In genomic region chr7:91837397-91838070, GRCh38 we compare ENCODE assay signal across 20 cellular contexts. TPM values are rescaled to one million over a fixed set of nuclear protein-coding genes. Genes with fewer than 3 reads are reported as not detected.
A peak's percentile ranks its signal among the peaks of the same experiment; 100 is the strongest.
DNase-seq lines count a peak whose midpoint lies in the region; ATAC-seq, FAIRE-seq and TF ChIP-seq lines count a peak whose summit lies in the region.
"Had no signal": no experiment of that assay in that cellular context is flagged by ENCODE, and none has a peak within 500 bp of the region (broad histone marks: within the 10 kb centered on the region; RNA-seq: fewer than 3 reads in every experiment).

No MANE protein-coding gene starts in this region.

- WGBS in ovary, 3 donors: 81 to 86% (median 83%) methylated on average over 4 of the region's 4 CpGs

- peak; percentile 68 for FAIRE-seq in bronchial epithelial cell (lab: Jason Lieb, UNC)
- FAIRE-seq: GM19239 had no signal

- H3K36me3 ChIP-seq in bronchial epithelial cell (ENCODE audit: control insufficient read depth, insufficient read depth, low read length) (no peaks in the 10 kb centered on the region), ovary (no peaks in the 10 kb centered on the region)

- H3K27me3 ChIP-seq in bronchial epithelial cell (ENCODE audit: control insufficient read depth, insufficient read depth, low read length) (no peaks in the 10 kb centered on the region), ovary (no peaks in the 10 kb centered on the region)

- ATAC-seq in activated CD4-positive, alpha-beta T cell treated with anti-CD3 and anti-CD28 coated beads for 36 hours: no peak
- ATAC-seq in stimulated activated naive B cell treated with anti-CD40 and anti-IgM and Interleukin-4, amounts not matched to agents 10 μg/mL and 1 μg/mL and 100 μg/mL, for 72 hours (replicated peaks): no peak
- ATAC-seq: GM23338 had no signal

- H3K27ac ChIP-seq in ovary: no peak overlapping the region

- H3K27me3 Mint-ChIP-seq in activated CD4-positive, alpha-beta T cell treated with anti-CD3 and anti-CD28 coated beads, Interleukin-2, amount 10 ng/mL, durations not matched to agents 24 days and 14 days: no peaks in the 10 kb centered on the region
- no peaks in the 10 kb centered on the region for H3K27me3 Mint-ChIP-seq in activated CD4-positive, alpha-beta T cell treated with anti-CD3 and anti-CD28 coated beads for 36 hours
- H3K27me3 Mint-ChIP-seq in stimulated activated naive B cell treated with anti-CD40 and anti-IgM and Interleukin-4, amounts not matched to agents 10 μg/mL and 1 μg/mL and 100 μg/mL, for 72 hours: no peaks in the 10 kb centered on the region
- H3K27me3 Mint-ChIP-seq: B cell had no signal

- H3K36me3 Mint-ChIP-seq in activated CD4-positive, alpha-beta T cell treated with anti-CD3 and anti-CD28 coated beads, Interleukin-2, amount 10 ng/mL, durations not matched to agents 24 days and 14 days (ENCODE audit: low read depth): no peaks in the 10 kb centered on the region
- H3K36me3 Mint-ChIP-seq in activated CD4-positive, alpha-beta T cell treated with anti-CD3 and anti-CD28 coated beads for 36 hours (ENCODE audit: low read depth): no peaks in the 10 kb centered on the region
- peaks cover 13 to 19% of the 10 kb centered on the region in 2 donors for H3K36me3 Mint-ChIP-seq in stimulated activated naive B cell treated with anti-CD40 and anti-IgM and Interleukin-4, amounts not matched to agents 10 μg/mL and 1 μg/mL and 100 μg/mL, for 72 hours

- H3K4me1 Mint-ChIP-seq in activated CD4-positive, alpha-beta T cell treated with anti-CD3 and anti-CD28 coated beads, Interleukin-2, amount 10 ng/mL, durations not matched to agents 24 days and 14 days: no peaks in the 10 kb centered on the region
- no peaks in the 10 kb centered on the region for H3K4me1 Mint-ChIP-seq in activated CD4-positive, alpha-beta T cell treated with anti-CD3 and anti-CD28 coated beads for 36 hours
- peaks cover 0 to 2% of the 10 kb centered on the region in 2 donors for H3K4me1 Mint-ChIP-seq in stimulated activated naive B cell treated with anti-CD40 and anti-IgM and Interleukin-4, amounts not matched to agents 10 μg/mL and 1 μg/mL and 100 μg/mL, for 72 hours
- H3K4me1 Mint-ChIP-seq: B cell had no signal

- DNase-seq in activated CD4-positive, alpha-beta T cell treated with anti-CD3 and anti-CD28 coated beads, Interleukin-2, amount 10 ng/mL, durations not matched to agents 24 days and 14 days: peak; percentile 45
- DNase-seq in activated CD4-positive, alpha-beta T cell treated with anti-CD3 and anti-CD28 coated beads for 36 hours: no peak
- peak; percentile 30 for DNase-seq in H4 (ENCODE audit: low spot score)
- DNase-seq in bronchial epithelial cell (ENCODE audit: low read depth): no peak
- no peak for DNase-seq in stimulated activated naive B cell treated with anti-CD40 and anti-IgM and Interleukin-4, amounts not matched to agents 10 μg/mL and 1 μg/mL and 100 μg/mL, for 72 hours
- DNase-seq in NCI-H2029 (lab: John Stamatoyannopoulos, UW): no peak
- no peak for DNase-seq in SKM-1 (lab: John Stamatoyannopoulos, UW; ENCODE audit: unreplicated experiment)
- DNase-seq in ovary: no peak
- DNase-seq: 8988T, COR-L47, DMS153, GF-D8, KBM-7, NCI-H1105 treated with DMSO at 0.1 percent for 48 hours, NCI-H1694, NCI-H510A, NCI-H774 had no signal

- H3K9me3 Mint-ChIP-seq in activated CD4-positive, alpha-beta T cell treated with anti-CD3 and anti-CD28 coated beads, Interleukin-2, amount 10 ng/mL, durations not matched to agents 24 days and 14 days: no peaks in the 10 kb centered on the region
- no peaks in the 10 kb centered on the region for H3K9me3 Mint-ChIP-seq in activated CD4-positive, alpha-beta T cell treated with anti-CD3 and anti-CD28 coated beads for 36 hours (ENCODE audit: low read depth)
- peaks cover 6 to 12% of the 10 kb centered on the region in 2 donors for H3K9me3 Mint-ChIP-seq in stimulated activated naive B cell treated with anti-CD40 and anti-IgM and Interleukin-4, amounts not matched to agents 10 μg/mL and 1 μg/mL and 100 μg/mL, for 72 hours

- TF ChIP-seq EP300 in ovary (IDR thresholded peaks at IDR 0.05): no peak

- no peak overlapping the region for H3K4me3 Mint-ChIP-seq in activated CD4-positive, alpha-beta T cell treated with anti-CD3 and anti-CD28 coated beads, Interleukin-2, amount 10 ng/mL, durations not matched to agents 24 days and 14 days
- H3K4me3 Mint-ChIP-seq in activated CD4-positive, alpha-beta T cell treated with anti-CD3 and anti-CD28 coated beads for 36 hours: no peak overlapping the region
- H3K4me3 Mint-ChIP-seq in stimulated activated naive B cell treated with anti-CD40 and anti-IgM and Interleukin-4, amounts not matched to agents 10 μg/mL and 1 μg/mL and 100 μg/mL, for 72 hours: no peak overlapping the region
- H3K4me3 Mint-ChIP-seq: B cell, GM23338 had no signal

- TF ChIP-seq POLR2A in ovary (IDR thresholded peaks at IDR 0.05): no peak

- no peaks in the 10 kb centered on the region for H3K9me3 ChIP-seq in ovary

- POLR2A ChIA-PET in activated CD4-positive, alpha-beta T cell treated with anti-CD3 and anti-CD28 coated beads for 36 hours (lab: Charles Lee): no interaction called here

- TF ChIP-seq CTCF in bronchial epithelial cell (IDR thresholded peaks at IDR 0.05; ENCODE audit: insufficient read depth, low read length, severe bottlenecking) (no peak), ovary (IDR thresholded peaks at IDR 0.05) (no peak)

- CTCF ChIA-PET in activated CD4-positive, alpha-beta T cell treated with anti-CD3 and anti-CD28 coated beads for 36 hours (lab: Charles Lee): no interaction called here

- intact Hi-C loops in activated CD4-positive, alpha-beta T cell treated with anti-CD3 and anti-CD28 coated beads, Interleukin-2, amount 10 ng/mL, durations not matched to agents 24 days and 14 days (cut with micrococcal nuclease): no loop called here
- intact Hi-C loops in activated CD4-positive, alpha-beta T cell treated with anti-CD3 and anti-CD28 coated beads for 36 hours (cut with DNase I, micrococcal nuclease): no loop called here
- intact Hi-C loops in ovary (cut with DNase I): no loop called here

- no peaks in the 10 kb centered on the region for H3K4me1 ChIP-seq in ovary (ENCODE audit: insufficient read depth)

- H3K27ac Mint-ChIP-seq in activated CD4-positive, alpha-beta T cell treated with anti-CD3 and anti-CD28 coated beads, Interleukin-2, amount 10 ng/mL, durations not matched to agents 24 days and 14 days: no peak overlapping the region
- H3K27ac Mint-ChIP-seq in activated CD4-positive, alpha-beta T cell treated with anti-CD3 and anti-CD28 coated beads for 36 hours: no peak overlapping the region
- H3K27ac Mint-ChIP-seq in stimulated activated naive B cell treated with anti-CD40 and anti-IgM and Interleukin-4, amounts not matched to agents 10 μg/mL and 1 μg/mL and 100 μg/mL, for 72 hours: peak overlapping the region; percentile 26
- H3K27ac Mint-ChIP-seq: B cell, GM23338 had no signal

- H3K4me3 ChIP-seq in bronchial epithelial cell (ENCODE audit: low read depth, low read length): no peak overlapping the region
- no peak overlapping the region for H3K4me3 ChIP-seq in ovary
- H3K4me3 ChIP-seq: GM23338 had no signal

RNA-seq across cellular contexts. Expression of gene MTERF1, which starts 43.0 kb away (rescaled TPM):
- 19.5 and 20.9 TPM in 2 replicates for total RNA-seq in activated CD4-positive, alpha-beta T cell treated with anti-CD3 and anti-CD28 coated beads, Interleukin-2, amount 10 ng/mL, durations not matched to agents 24 days and 14 days
- total RNA-seq in activated CD4-positive, alpha-beta T cell treated with anti-CD3 and anti-CD28 coated beads for 36 hours: 10 to 100 TPM; 16.7 to 16.9 TPM
- total RNA-seq in H4 (2014; rRNA removed; shearing (Covaris generic)): 15.4 and 18.5 TPM in 2 replicates
- total RNA-seq in bronchial epithelial cell: 10.3 and 10.4 TPM in 2 replicates
- total RNA-seq in ovary: 10 to 100 TPM in 3 of 7 donors, 1 to 10 TPM in 4; 2.8 to 17.8 (median 9.9) TPM
- polyA plus RNA-seq in ovary: 10 to 100 TPM in 1 of 2 donors, 1 to 10 TPM in 1; 8.4 to 10.6 TPM

Comparison
In these comparisons a context has a peak if more than half of its experiments do, and no peak if none do; other contexts are left out.
1. DNase-seq: peak in activated CD4-positive, alpha-beta T cell treated with anti-CD3 and anti-CD28 coated beads, Interleukin-2, amount 10 ng/mL, durations not matched to agents 24 days and 14 days (single experiment) and H4 (single experiment); none in activated CD4-positive, alpha-beta T cell treated with anti-CD3 and anti-CD28 coated beads for 36 hours (single experiment), bronchial epithelial cell (single experiment), stimulated activated naive B cell treated with anti-CD40 and anti-IgM and Interleukin-4, amounts not matched to agents 10 μg/mL and 1 μg/mL and 100 μg/mL, for 72 hours (single experiment), NCI-H2029 (single experiment), SKM-1 (single experiment) and ovary (0 of 5).